In genomic region chr9:130300739-130301138, GRCh38 we compare ENCODE assay signal across 15 cellular contexts. TPM values are rescaled to one million over a fixed set of nuclear protein-coding genes. Genes with fewer than 3 reads are reported as not detected.
"Had no signal": no experiment of that assay in that cellular context is flagged by ENCODE, and none has a peak within 500 bp of the region (broad histone marks: within the 10 kb centered on the region; RNA-seq: fewer than 3 reads in every experiment).

No MANE protein-coding gene starts in this region.

- H3K27ac Mint-ChIP-seq: activated CD4-positive, alpha-beta T cell treated with anti-CD3 and anti-CD28 coated beads, Interleukin-2, amount 10 ng/mL, durations not matched to agents 7 days and 5 days; activated naive CD8-positive, alpha-beta T cell; stimulated activated naive B cell treated with anti-CD40 and anti-IgM and Interleukin-4, amounts not matched to agents 10 μg/mL and 1 μg/mL and 100 μg/mL, for 72 hours had no signal

- DNase-seq: activated CD4-positive, alpha-beta T cell treated with anti-CD3 and anti-CD28 coated beads, Interleukin-2, amount 10 ng/mL, durations not matched to agents 7 days and 5 days; activated CD4-positive, CD25-positive, alpha-beta regulatory T cell; activated CD8-positive, alpha-beta memory T cell treated with anti-CD3 and anti-CD28 coated beads, Interleukin-2, amount 50 U/mL, for 48 hours; activated gamma-delta T cell treated with Interleukin-2 at 50 U/mL for 16 hours; amygdala; cortex of kidney; effector CD4-positive, alpha-beta T cell; islet precursor cell; mesendoderm; stimulated activated CD4-positive, alpha-beta T cell treated with anti-CD3 and anti-CD28 coated beads, Interleukin-4, amount 100 ng/mL, for 1 hour; stimulated activated naive B cell treated with anti-CD40 and anti-IgM and Interleukin-4, amounts not matched to agents 10 μg/mL and 1 μg/mL and 100 μg/mL, for 72 hours; trophoblast cell had no signal

- H3K27me3 ChIP-seq: hepatocyte had no signal

- H3K4me1 Mint-ChIP-seq: activated CD4-positive, alpha-beta T cell treated with anti-CD3 and anti-CD28 coated beads, Interleukin-2, amount 10 ng/mL, durations not matched to agents 7 days and 5 days; stimulated activated naive B cell treated with anti-CD40 and anti-IgM and Interleukin-4, amounts not matched to agents 10 μg/mL and 1 μg/mL and 100 μg/mL, for 72 hours had no signal

- H3K4me3 ChIP-seq: hepatocyte had no signal

- H3K27ac ChIP-seq: hepatocyte had no signal

- H3K4me3 Mint-ChIP-seq: activated CD4-positive, alpha-beta T cell treated with anti-CD3 and anti-CD28 coated beads, Interleukin-2, amount 10 ng/mL, durations not matched to agents 7 days and 5 days; activated naive CD8-positive, alpha-beta T cell; brain; stimulated activated naive B cell treated with anti-CD40 and anti-IgM and Interleukin-4, amounts not matched to agents 10 μg/mL and 1 μg/mL and 100 μg/mL, for 72 hours had no signal

- H3K36me3 Mint-ChIP-seq: activated naive CD8-positive, alpha-beta T cell; brain; stimulated activated naive B cell treated with anti-CD40 and anti-IgM and Interleukin-4, amounts not matched to agents 10 μg/mL and 1 μg/mL and 100 μg/mL, for 72 hours had no signal

- H3K9me3 Mint-ChIP-seq: activated CD4-positive, alpha-beta T cell treated with anti-CD3 and anti-CD28 coated beads, Interleukin-2, amount 10 ng/mL, durations not matched to agents 7 days and 5 days had no signal

- ATAC-seq: stimulated activated naive B cell treated with anti-CD40 and anti-IgM and Interleukin-4, amounts not matched to agents 10 μg/mL and 1 μg/mL and 100 μg/mL, for 72 hours had no signal

RNA-seq across cellular contexts. Expression of gene HMCN2, which starts 35.2 kb away (rescaled TPM):
- total RNA-seq: activated CD4-positive, alpha-beta T cell treated with anti-CD3 and anti-CD28 coated beads, Interleukin-2, amount 10 ng/mL, durations not matched to agents 7 days and 5 days had no signal
